Comparison of ENCODE assay signal across 19 cellular contexts in the genomic region with DNA sequence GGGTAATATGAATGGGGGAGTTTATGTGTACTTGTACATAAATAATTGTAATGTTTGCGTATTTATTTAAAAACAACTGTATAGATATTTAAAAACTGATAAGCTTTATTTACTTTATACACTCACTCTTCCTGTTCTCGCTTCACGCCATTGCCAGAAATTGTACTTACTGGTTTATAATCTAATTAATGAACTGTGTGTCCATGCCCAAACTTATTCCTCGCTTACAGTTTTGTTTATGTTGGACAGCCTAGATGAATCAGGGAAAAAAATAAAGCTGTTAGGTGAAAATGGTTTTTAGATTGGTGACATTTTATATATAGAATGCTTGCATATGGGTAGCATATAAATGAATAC. TPM values are rescaled to one million over a fixed set of nuclear protein-coding genes. Genes with fewer than 3 reads are reported as not detected.
"Had no signal": no experiment of that assay in that cellular context is flagged by ENCODE, and none has a peak within 500 bp of the region (broad histone marks: within the 10 kb centered on the region; RNA-seq: fewer than 3 reads in every experiment).

No MANE protein-coding gene starts in this region.

- H3K27ac ChIP-seq: heart right ventricle, left lung, ovary, thoracic aorta had no signal

- DNase-seq: activated CD4-positive, alpha-beta T cell treated with anti-CD3 and anti-CD28 coated beads for 48 hours; activated CD8-positive, alpha-beta memory T cell treated with anti-CD3 and anti-CD28 coated beads, Interleukin-2, amount 50 U/mL, for 48 hours; activated CD8-positive, alpha-beta T cell treated with anti-CD3 and anti-CD28 coated beads, Interleukin-2, amount 10 ng/mL, durations not matched to agents 7 days and 5 days; activated naive CD4-positive, alpha-beta T cell treated with Interleukin-2 at 50 U/mL for 16 hours; endodermal cell; esophagus squamous epithelium; heart right ventricle; islet precursor cell; left lung; mesendoderm; ovary; stimulated activated CD4-positive, alpha-beta T cell treated with anti-CD3 and anti-CD28 coated beads, Interleukin-4, amount 100 ng/mL, for 24 hours; stimulated activated naive CD8-positive, alpha-beta T cell treated with anti-CD3 and anti-CD28 coated beads, Interleukin-15, amount 100 ng/mL, for 72 hours; SW 1271; T-helper 9 cell had no signal

- H3K27ac Mint-ChIP-seq: activated CD8-positive, alpha-beta T cell treated with anti-CD3 and anti-CD28 coated beads, Interleukin-2, amount 10 ng/mL, durations not matched to agents 7 days and 5 days; dendritic cell treated with granulocyte-macrophage colony-stimulating factor and Interleukin-4, amounts not matched to agents 40 ng/mL and 50 ng/mL, for 4 days; stimulated activated naive CD8-positive, alpha-beta T cell treated with anti-CD3 and anti-CD28 coated beads, Interleukin-15, amount 100 ng/mL, for 72 hours had no signal

- H3K27me3 Mint-ChIP-seq: central memory CD8-positive, alpha-beta T cell; dendritic cell treated with granulocyte-macrophage colony-stimulating factor and Interleukin-4, amounts not matched to agents 40 ng/mL and 50 ng/mL, for 4 days; stimulated activated naive CD8-positive, alpha-beta T cell treated with anti-CD3 and anti-CD28 coated beads, Interleukin-15, amount 100 ng/mL, for 72 hours had no signal

- H3K4me1 ChIP-seq: left lung had no signal

- H3K4me3 ChIP-seq: esophagus squamous epithelium, heart right ventricle, left lung, ovary, thoracic aorta had no signal

- H3K27me3 ChIP-seq: esophagus squamous epithelium, heart right ventricle, left lung, ovary had no signal

- H3K4me3 Mint-ChIP-seq: activated CD8-positive, alpha-beta T cell treated with anti-CD3 and anti-CD28 coated beads, Interleukin-2, amount 10 ng/mL, durations not matched to agents 7 days and 5 days; central memory CD8-positive, alpha-beta T cell; dendritic cell treated with granulocyte-macrophage colony-stimulating factor and Interleukin-4, amounts not matched to agents 40 ng/mL and 50 ng/mL, for 4 days; endodermal cell; stimulated activated naive CD8-positive, alpha-beta T cell treated with anti-CD3 and anti-CD28 coated beads, Interleukin-15, amount 100 ng/mL, for 72 hours had no signal

- H3K36me3 ChIP-seq: ovary, thoracic aorta had no signal

- ATAC-seq: activated CD8-positive, alpha-beta T cell treated with anti-CD3 and anti-CD28 coated beads, Interleukin-2, amount 10 ng/mL, durations not matched to agents 7 days and 5 days; heart right ventricle; left lung; stimulated activated naive CD8-positive, alpha-beta T cell treated with anti-CD3 and anti-CD28 coated beads, Interleukin-15, amount 100 ng/mL, for 72 hours had no signal

- H3K9me3 ChIP-seq: esophagus squamous epithelium, heart right ventricle, left lung, ovary, thoracic aorta had no signal

- H3K9me3 Mint-ChIP-seq: central memory CD8-positive, alpha-beta T cell; dendritic cell treated with granulocyte-macrophage colony-stimulating factor and Interleukin-4, amounts not matched to agents 40 ng/mL and 50 ng/mL, for 4 days; endodermal cell; stimulated activated naive CD8-positive, alpha-beta T cell treated with anti-CD3 and anti-CD28 coated beads, Interleukin-15, amount 100 ng/mL, for 72 hours had no signal

RNA-seq across cellular contexts. Expression of a gene that starts 42.3 kb away (rescaled TPM):
- total RNA-seq: activated CD8-positive, alpha-beta T cell treated with anti-CD3 and anti-CD28 coated beads, Interleukin-2, amount 10 ng/mL, durations not matched to agents 7 days and 5 days; esophagus squamous epithelium; left lung; thoracic aorta had no signal
- polyA plus RNA-seq: heart right ventricle, urinary bladder had no signal
